Comparison of ENCODE assay signal across 16 cellular contexts in genomic region chr18:21203842-21204241, GRCh38. TPM values are rescaled to one million over a fixed set of nuclear protein-coding genes. Genes with fewer than 3 reads are reported as not detected.
DNase-seq lines count a peak whose midpoint lies in the region; ATAC-seq, FAIRE-seq and TF ChIP-seq lines count a peak whose summit lies in the region.
"Had no signal": no experiment of that assay in that cellular context is flagged by ENCODE, and none has a peak within 500 bp of the region (broad histone marks: within the 10 kb centered on the region; RNA-seq: fewer than 3 reads in every experiment).

No MANE protein-coding gene starts in this region.

- TF ChIP-seq RAD21 in A549 (conservative IDR thresholded peaks at IDR 0.05 in 1 of 2, IDR thresholded peaks at IDR 0.05 in 1 of 2) = no peak
- no peak for TF ChIP-seq RAD21 in H1 (IDR thresholded peaks at IDR 0.05 in 1 of 2, conservative IDR thresholded peaks at IDR 0.05 in 1 of 2; ENCODE audit: low read depth in 2 of 2, low read length in 2 of 2)

- TF ChIP-seq POLR2A in A549 (IDR thresholded peaks at IDR 0.05; ENCODE audit: low read length) (no peak), H1 (IDR thresholded peaks at IDR 0.05; ENCODE audit: control extremely low read depth in 1 of 2, low read depth in 2 of 2, low read length in 2 of 2) (no peak)

- no peak overlapping the region for H2BK12ac ChIP-seq in H1 (ENCODE audit: low read depth, low read length)

- no peaks in the 10 kb centered on the region for H3K36me3 ChIP-seq in H1 (ENCODE audit: control insufficient read depth in 2 of 4, insufficient read depth in 4 of 4, low read length in 3 of 4)
- H3K36me3 ChIP-seq: BLaER1 had no signal

- H4K5ac ChIP-seq in H1 (ENCODE audit: insufficient read length, low read depth, low read length) = no peak overlapping the region

- H3K23me2 ChIP-seq in H1 (ENCODE audit: low read depth, low read length) = no peaks in the 10 kb centered on the region

- H3K23ac ChIP-seq in H1 (ENCODE audit: insufficient read length) = no peak overlapping the region

- H3K56ac ChIP-seq in H1 (replicated peaks; ENCODE audit: insufficient read length, low read depth, low read length) = no peak overlapping the region

- H2BK15ac ChIP-seq in H1 (ENCODE audit: low read length) = no peak overlapping the region

- POLR2A ChIA-PET in A549 (lab: Yijun Ruan, JAX) (no interaction called here), H1 (lab: Charles Lee; ENCODE audit: partially characterized antibody) (no interaction called here)

- no peak overlapping the region for H3K4ac ChIP-seq in H1 (replicated peaks; ENCODE audit: insufficient read length, low read depth, low read length)

- no peak overlapping the region for H3K4me3 ChIP-seq in A549
- H3K4me3 ChIP-seq in H1 (ENCODE audit: extremely low read depth in 1 of 4, insufficient read depth in 2 of 4, low read depth in 3 of 4, low read length in 4 of 4) = no peak overlapping the region
- H3K4me3 ChIP-seq: BLaER1, GM12878 had no signal

- no peaks in the 10 kb centered on the region for H4K20me1 ChIP-seq in H1 (replicated peaks in 1 of 2; ENCODE audit: control insufficient read depth in 1 of 2, insufficient read depth in 2 of 2, low read length in 2 of 2)
- H4K20me1 ChIP-seq: BLaER1 had no signal

- no peak for FAIRE-seq in A549 (lab: Jason Lieb, UNC)
- FAIRE-seq in H1 (lab: Jason Lieb, UNC) = no peak
- FAIRE-seq: GM12878, GM19239, H54 had no signal

- no peak overlapping the region for H2BK120ac ChIP-seq in H1 (replicated peaks; ENCODE audit: low read depth, low read length)

- H3K9me3 ChIP-seq in A549 (no peaks in the 10 kb centered on the region), H1 (ENCODE audit: insufficient read depth in 2 of 2, low read depth in 1 of 2, low read length in 1 of 2) (no peaks in the 10 kb centered on the region)
- H3K9me3 ChIP-seq: BLaER1 had no signal

- TF ChIP-seq EP300 in A549 (IDR thresholded peaks at IDR 0.05) (no peak), H1 (IDR thresholded peaks at IDR 0.05; ENCODE audit: borderline replicate concordance in 1 of 2, low read depth in 2 of 2, low read length in 2 of 2) (no peak)

- H4K8ac ChIP-seq in H1 (ENCODE audit: extremely low read depth, insufficient read depth, low read length) = no peak overlapping the region

- H3K9ac ChIP-seq in H1 (replicated peaks in 1 of 4; ENCODE audit: extremely low read depth in 1 of 4, low read depth in 3 of 4, low read length in 3 of 4) = no peak overlapping the region
- H3K9ac ChIP-seq: BLaER1 had no signal

- CTCF ChIA-PET in A549 (lab: Yijun Ruan, JAX) (interaction anchor here (2.4 kb wide), 1 partner anchor 241 kb away, joined by 7 read pairs; no protein-coding TSS in a partner anchor), H1 (lab: Charles Lee; ENCODE audit: partially characterized antibody) (no interaction called here)

- no peak overlapping the region for H2BK20ac ChIP-seq in H1 (ENCODE audit: low read length)

- 90% methylated on average over 7 of the region's 7 CpGs for WGBS in A549 (ENCODE audit: missing lambda C conversion rate)
- 94% methylated on average over 7 of the region's 7 CpGs; no CpG with 5 or more reads in 1 of the 2 experiments for WGBS in H1 (ENCODE audit: extremely low coverage in 1 of 2, insufficient coverage in 1 of 2, insufficient read length in 1 of 2, insufficient replicate concordance in 2 of 2, low coverage in 1 of 2, low lambda C conversion rate in 2 of 2, missing lambda C conversion rate in 1 of 2), 2 experiments

- H3K4me1 ChIP-seq in A549 = no peaks in the 10 kb centered on the region
- H3K4me1 ChIP-seq in H1 (replicated peaks in 1 of 4; ENCODE audit: control insufficient read depth in 3 of 4, insufficient read depth in 4 of 4, low read length in 3 of 4) = no peaks in the 10 kb centered on the region
- H3K4me1 ChIP-seq: BLaER1 had no signal

- H3K4me2 ChIP-seq in A549 (no peak overlapping the region), H1 (ENCODE audit: insufficient read depth in 1 of 2, low read depth in 2 of 2, low read length in 2 of 2) (no peak overlapping the region)
- H3K4me2 ChIP-seq: BLaER1 had no signal

- H3K14ac ChIP-seq in H1 (ENCODE audit: insufficient read length) = no peak overlapping the region

- H2BK5ac ChIP-seq in H1 (ENCODE audit: low read depth, low read length) = no peak overlapping the region

- no peaks in the 10 kb centered on the region for H3K27me3 ChIP-seq in H1 (replicated peaks in 1 of 4; ENCODE audit: control insufficient read depth in 3 of 4, extremely low read depth in 1 of 4, insufficient read depth in 3 of 4, low read length in 3 of 4)
- H3K27me3 ChIP-seq: BLaER1 had no signal

- DNase-seq in NCI-H82 (lab: John Stamatoyannopoulos, UW) = peak; percentile 47
- no peak for DNase-seq in NCI-H82 treated with DMSO at 0.1 percent for 48 hours (lab: John Stamatoyannopoulos, UW; ENCODE audit: unreplicated experiment)
- no peak for DNase-seq in A549 (ENCODE audit: low read depth in 1 of 2, low spot score in 1 of 2)
- DNase-seq in NCI-H69 (lab: John Stamatoyannopoulos, UW) = peak; percentile 22
- peak in 1 of 2 experiments; percentile 33 for DNase-seq in H1 (ENCODE audit: low read depth in 1 of 2, low spot score in 2 of 2)
- no peak for DNase-seq in DMS 273 treated with DMSO at 0.1 percent for 48 hours (lab: John Stamatoyannopoulos, UW)
- DNase-seq: CD4-positive, alpha-beta memory T cell; DMS53; DND-41 had no signal

- TF ChIP-seq CTCF in A549 (IDR thresholded peaks at IDR 0.05) (no peak), H1 (IDR thresholded peaks at IDR 0.05; ENCODE audit: control extremely low read depth in 1 of 3, insufficient read depth in 1 of 3, low read depth in 1 of 3, low read length in 3 of 3) (no peak)

- no peaks in the 10 kb centered on the region for H3K79me2 ChIP-seq in H1 (ENCODE audit: control insufficient read depth in 1 of 2, insufficient read depth in 2 of 2, low read length in 2 of 2)

- H2AK5ac ChIP-seq in H1 (ENCODE audit: low read depth, low read length) = no peak overlapping the region

- no peak overlapping the region for H4K91ac ChIP-seq in H1 (replicated peaks; ENCODE audit: insufficient read length, low read length)

- no peak overlapping the region for H3K18ac ChIP-seq in H1 (ENCODE audit: extremely low read depth, low read length)

- H3K79me1 ChIP-seq in H1 (ENCODE audit: low read depth, low read length) = no peaks in the 10 kb centered on the region

- H2AFZ ChIP-seq in H1 (ENCODE audit: low read length) = no peak overlapping the region

- no peak for ATAC-seq in A549
- no peak for ATAC-seq in GM18873 (IDR thresholded peaks at IDR 0.05; ENCODE audit: low FRiP score, unreplicated experiment)
- ATAC-seq: GM12878 had no signal

- H3K27ac ChIP-seq in A549 (no peak overlapping the region), H1 (ENCODE audit: low read depth, low read length) (no peak overlapping the region)
- H3K27ac ChIP-seq: 22Rv1, BLaER1, HL-60 had no signal

TF ChIP-seq in A549, 52 proteins besides CTCF, POLR2A, EP300 and RAD21:
- TF ChIP-seq NR3C1 (IDR thresholded peaks at IDR 0.05) = no peak
- 0 out of 2 replicates have a peak, but pooled peaks have one; percentile 20 for TF ChIP-seq USF2 (IDR thresholded peaks at IDR 0.05)

TF ChIP-seq in H1, 55 proteins besides CTCF, POLR2A, EP300 and RAD21:
- TF ChIP-seq SIN3A (conservative IDR thresholded peaks at IDR 0.05 in 1 of 2, IDR thresholded peaks at IDR 0.05 in 1 of 2; ENCODE audit: low read depth in 1 of 2, low read length in 2 of 2) (no peak), SP4 (IDR thresholded peaks at IDR 0.05; ENCODE audit: low read length) (no peak), USF2 (IDR thresholded peaks at IDR 0.05; ENCODE audit: low read length) (peak; percentile 62; the same call in 1 of the 2 replicates), HDAC6 (IDR thresholded peaks at IDR 0.05; ENCODE audit: low read depth, low read length) (no peak), JUND (IDR thresholded peaks at IDR 0.05; ENCODE audit: low read length) (no peak)

RNA-seq across cellular contexts. Expression of gene GREB1L, which starts 38.2 kb away (rescaled TPM):
- polyA plus RNA-seq in A549 (2011; rRNA removed) (2.8 and 3.0 TPM in 2 replicates), A549 (2017; fragmentation: RNase III; extraction: RNeasy Plus Mini Kit Qiagen cat#74134 plus additional on column Dnase treatment) (1.00 to 1.4 TPM (median 1.1 TPM) in 3 replicates), H1 (2011; rRNA removed) (1.6 and 2.9 TPM in 2 replicates)
- 0.65 and 0.83 TPM in 2 replicates for polyA plus RNA-seq in A549 (2012; cell fraction: cytosol; rRNA removed)
- 0.91 and 1.4 TPM in 2 replicates for polyA plus RNA-seq in A549 (2012; cell fraction: nucleus; rRNA removed)
- 4.3 and 5.9 TPM in 2 replicates for polyA minus RNA-seq in A549 (2011; rRNA and poly(A)+ RNA removed)
- 0.31 and 0.34 TPM in 2 replicates for total RNA-seq in H1 (2021; fragmentation: NEBNext Ultra II Directional; extraction: Animal tissue kit (Norgen Biotek cat#: 25700))
- polyA plus RNA-seq in H1 (2011; cell fraction: cytosol; rRNA removed) = 2.7 TPM
- polyA plus RNA-seq in H1 (2011; cell fraction: nucleus; rRNA removed) = 4.9 TPM
- polyA plus RNA-seq in H1 (2012, experiment 1 of 2) = 1.1 to 1.9 TPM (median 1.5 TPM) in 4 replicates
- polyA plus RNA-seq in H1 (2012, experiment 2 of 2) = 0.13 TPM
- not detected for polyA plus RNA-seq in H1 (2013, experiment 1 of 2)
- 0.02 TPM for polyA plus RNA-seq in H1 (2013, experiment 2 of 2)
- polyA minus RNA-seq in H1 (2011; rRNA and poly(A)+ RNA removed) = 4.2 and 12.5 TPM in 2 replicates
- 6.5 TPM for polyA minus RNA-seq in H1 (2011; cell fraction: cytosol; rRNA and poly(A)+ RNA removed)
- 12.3 TPM for polyA minus RNA-seq in H1 (2011; cell fraction: nucleus; rRNA and poly(A)+ RNA removed)
- total RNA-seq: CD4-positive, alpha-beta memory T cell had no signal

Comparison
In these comparisons a context has a peak if more than half of its experiments do, and no peak if none do; other contexts are left out.
1. DNase-seq: peak in NCI-H82 (single experiment) and NCI-H69 (single experiment); none in NCI-H82 treated with DMSO at 0.1 percent for 48 hours (single experiment), A549 (0 of 2) and DMS 273 treated with DMSO at 0.1 percent for 48 hours (single experiment).